16 cellular contexts compared by ENCODE assay signal in the genomic region with DNA sequence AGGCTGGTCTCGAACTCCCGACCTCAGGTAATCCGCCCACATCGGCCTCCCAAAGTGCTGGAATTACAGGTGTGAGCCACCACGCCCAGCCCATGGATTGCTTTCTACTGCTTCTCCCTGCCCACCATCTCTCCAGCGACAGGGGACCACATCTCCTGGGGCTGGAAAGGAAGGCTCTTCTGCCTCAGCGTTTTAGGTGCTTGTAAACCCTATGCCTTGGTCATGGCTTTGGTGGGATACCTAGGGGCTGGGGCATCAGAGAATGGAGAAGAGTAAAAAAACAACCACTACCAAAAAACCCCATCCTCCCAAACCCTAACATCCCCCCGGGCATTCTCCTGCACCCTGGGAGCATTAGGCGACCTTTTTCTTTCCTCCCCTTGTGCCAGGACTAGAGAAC. TPM values are rescaled to one million over a fixed set of nuclear protein-coding genes. Genes with fewer than 3 reads are reported as not detected.
A peak's percentile ranks its signal among the peaks of the same experiment; 100 is the strongest.
DNase-seq lines count a peak whose midpoint lies in the region; ATAC-seq and TF ChIP-seq lines count a peak whose summit lies in the region.
"Had no signal": no experiment of that assay in that cellular context is flagged by ENCODE, and none has a peak within 500 bp of the region (broad histone marks: within the 10 kb centered on the region; RNA-seq: fewer than 3 reads in every experiment).

No MANE protein-coding gene starts in this region.

- H3K4me1 ChIP-seq in BLaER1 (peaks cover 27% of the 10 kb centered on the region), Caco-2 (peaks cover 12% of the 10 kb centered on the region)
- H3K4me1 ChIP-seq in naive thymus-derived CD4-positive, alpha-beta T cell (ENCODE audit: control insufficient read depth in 2 of 2, insufficient read depth in 2 of 2, low read length in 2 of 2) = peaks cover 9 to 14% of the 10 kb centered on the region in 2 donors

- no peaks in the 10 kb centered on the region for H3K9me3 Mint-ChIP-seq in Caco-2 (ENCODE audit: unreplicated experiment)
- H3K9me3 Mint-ChIP-seq in activated T-helper 1 cell treated with anti-CD3 and anti-CD28 coated beads, Interleukin-12 subunit alpha, Interleukin-12 subunit beta, Interleukin-2, Interleukin-4 antibody, amounts not matched to agents 30 ng/mL and 10 ng/mL and 1 ng/mL, durations not matched to agents 14 hours and 24 hours and 36 hours = no peaks in the 10 kb centered on the region
- H3K9me3 Mint-ChIP-seq in naive thymus-derived CD4-positive, alpha-beta T cell = peaks cover 0 to 14% (median 1%) of the 10 kb centered on the region in 11 donors

- CTCF ChIA-PET in Caco-2 (lab: Charles Lee) = interaction anchor here (0.6 kb wide), 1 partner anchor 199 kb away, joined by 3 read pairs; no protein-coding TSS in a partner anchor
- CTCF ChIA-PET in naive thymus-derived CD4-positive, alpha-beta T cell (lab: Charles Lee) = no interaction called here

- H3K9me3 ChIP-seq in BLaER1 (no peaks in the 10 kb centered on the region), Caco-2 (no peaks in the 10 kb centered on the region)
- no peaks in the 10 kb centered on the region for H3K9me3 ChIP-seq in naive thymus-derived CD4-positive, alpha-beta T cell (ENCODE audit: control insufficient read depth in 2 of 3, low read length in 3 of 3)
- H3K9me3 ChIP-seq: sigmoid colon, SK-N-SH, suprapubic skin had no signal

- H4K20me1 ChIP-seq in BLaER1 = no peaks in the 10 kb centered on the region

- H3K4me3 ChIP-seq in BLaER1 (no peak overlapping the region), Caco-2 (ENCODE audit: low read depth, low read length) (no peak overlapping the region)
- no peak overlapping the region for H3K4me3 ChIP-seq in naive thymus-derived CD4-positive, alpha-beta T cell (ENCODE audit: low read length)

- H3K27me3 ChIP-seq in BLaER1 (no peaks in the 10 kb centered on the region), Caco-2 (replicated peaks; ENCODE audit: control insufficient read depth, insufficient read depth, low read length) (no peaks in the 10 kb centered on the region)
- H3K27me3 ChIP-seq in naive thymus-derived CD4-positive, alpha-beta T cell (ENCODE audit: control insufficient read depth in 2 of 2, insufficient read depth in 2 of 2, low read length in 2 of 2) = peaks cover 0 to 4% of the 10 kb centered on the region in 2 donors

- intact Hi-C loops in Caco-2 (cut with micrococcal nuclease; ENCODE audit: unreplicated experiment) = loop anchor here (5.0 kb wide), 1 partner anchor 33 kb away; a partner anchor contains a TSS
- intact Hi-C loops in activated T-helper 1 cell treated with anti-CD3 and anti-CD28 coated beads, Interleukin-12 subunit alpha, Interleukin-12 subunit beta, Interleukin-2, Interleukin-4 antibody, amounts not matched to agents 30 ng/mL and 10 ng/mL and 1 ng/mL, durations not matched to agents 14 hours and 24 hours and 36 hours (cut with micrococcal nuclease) = loop anchor here (10.0 kb wide), 1 partner anchor 321 kb away; no protein-coding TSS in a partner anchor
- intact Hi-C loops in naive thymus-derived CD4-positive, alpha-beta T cell (cut with micrococcal nuclease) = loop anchor here (5.0 kb wide), 2 partner anchors 223 to 433 kb away; a partner anchor contains a TSS

- peak overlapping the region; percentile 57 for H3K4me3 Mint-ChIP-seq in Caco-2 (ENCODE audit: unreplicated experiment)
- H3K4me3 Mint-ChIP-seq in activated T-helper 1 cell treated with anti-CD3 and anti-CD28 coated beads, Interleukin-12 subunit alpha, Interleukin-12 subunit beta, Interleukin-2, Interleukin-4 antibody, amounts not matched to agents 30 ng/mL and 10 ng/mL and 1 ng/mL, durations not matched to agents 14 hours and 24 hours and 36 hours = peak overlapping the region; percentile 70
- H3K4me3 Mint-ChIP-seq in naive thymus-derived CD4-positive, alpha-beta T cell = peak overlapping the region in 9 of 10 donors; percentile 50 to 79 (median 66)

- no peak for TF ChIP-seq CTCF in Caco-2 (IDR thresholded peaks at IDR 0.05; ENCODE audit: insufficient read depth in 1 of 2, low read depth in 1 of 2, low read length in 1 of 2, severe bottlenecking in 1 of 2, unreplicated experiment in 1 of 2)

- no peak overlapping the region for H3K27ac ChIP-seq in BLaER1
- H3K27ac ChIP-seq in naive thymus-derived CD4-positive, alpha-beta T cell (ENCODE audit: low read depth, low read length) = no peak overlapping the region
- H3K27ac ChIP-seq: suprapubic skin, WERI-Rb-1 had no signal

- no peak for DNase-seq in Caco-2
- no peak for DNase-seq in activated T-helper 1 cell treated with anti-CD3 and anti-CD28 coated beads, Interleukin-12 subunit alpha, Interleukin-12 subunit beta, Interleukin-2, Interleukin-4 antibody, amounts not matched to agents 30 ng/mL and 10 ng/mL and 1 ng/mL, durations not matched to agents 14 hours and 24 hours and 36 hours (ENCODE audit: low spot score)
- no peak for DNase-seq in naive thymus-derived CD4-positive, alpha-beta T cell
- no peak for DNase-seq in HUDEP-2 (lab: John Stamatoyannopoulos, UW; ENCODE audit: unreplicated experiment in 76 of 76)
- no peak for DNase-seq in OCI-M2 (lab: John Stamatoyannopoulos, UW; ENCODE audit: unreplicated experiment)
- DNase-seq in dedifferentiated amniotic fluid mesenchymal stem cell (ENCODE audit: extremely low spot score) = no peak
- DNase-seq: NCI-H1930; NCI-H510A treated with DMSO at 0.1 percent for 48 hours; sigmoid colon; SK-N-SH; stimulated activated CD4-positive, alpha-beta T cell treated with anti-CD3 and anti-CD28 coated beads, Interleukin-2, amount 100 ng/mL, for 24 hours; WERI-Rb-1 had no signal

- POLR2A ChIA-PET in Caco-2 (lab: Charles Lee) = no interaction called here
- POLR2A ChIA-PET in naive thymus-derived CD4-positive, alpha-beta T cell (lab: Charles Lee) = no interaction called here

- H3K27ac Mint-ChIP-seq in Caco-2 (ENCODE audit: unreplicated experiment) = no peak overlapping the region
- no peak overlapping the region for H3K27ac Mint-ChIP-seq in activated T-helper 1 cell treated with anti-CD3 and anti-CD28 coated beads, Interleukin-12 subunit alpha, Interleukin-12 subunit beta, Interleukin-2, Interleukin-4 antibody, amounts not matched to agents 30 ng/mL and 10 ng/mL and 1 ng/mL, durations not matched to agents 14 hours and 24 hours and 36 hours
- peak overlapping the region in 1 of 9 donors; percentile 69 for H3K27ac Mint-ChIP-seq in naive thymus-derived CD4-positive, alpha-beta T cell

- peak overlapping the region; percentile 100; the same call in 1 of the 2 replicates for H3K4me2 ChIP-seq in BLaER1

- no peak for ATAC-seq in naive thymus-derived CD4-positive, alpha-beta T cell

- no peaks in the 10 kb centered on the region for H3K4me1 Mint-ChIP-seq in Caco-2 (ENCODE audit: low read depth, unreplicated experiment)
- no peaks in the 10 kb centered on the region for H3K4me1 Mint-ChIP-seq in activated T-helper 1 cell treated with anti-CD3 and anti-CD28 coated beads, Interleukin-12 subunit alpha, Interleukin-12 subunit beta, Interleukin-2, Interleukin-4 antibody, amounts not matched to agents 30 ng/mL and 10 ng/mL and 1 ng/mL, durations not matched to agents 14 hours and 24 hours and 36 hours (ENCODE audit: low read depth)
- peaks cover 0 to 18% (median 11%) of the 10 kb centered on the region in 7 donors for H3K4me1 Mint-ChIP-seq in naive thymus-derived CD4-positive, alpha-beta T cell

- H3K36me3 Mint-ChIP-seq in Caco-2 (ENCODE audit: insufficient read depth, unreplicated experiment) = peaks cover 5% of the 10 kb centered on the region
- no peaks in the 10 kb centered on the region for H3K36me3 Mint-ChIP-seq in activated T-helper 1 cell treated with anti-CD3 and anti-CD28 coated beads, Interleukin-12 subunit alpha, Interleukin-12 subunit beta, Interleukin-2, Interleukin-4 antibody, amounts not matched to agents 30 ng/mL and 10 ng/mL and 1 ng/mL, durations not matched to agents 14 hours and 24 hours and 36 hours (ENCODE audit: low read depth)
- no peaks in the 10 kb centered on the region for H3K36me3 Mint-ChIP-seq in naive thymus-derived CD4-positive, alpha-beta T cell

- no TSS peak for BruUV-seq in Caco-2 (replicated peaks; lab: Mats Ljungman, UMichigan)

- H3K9ac ChIP-seq in BLaER1 = no peak overlapping the region
- H3K9ac ChIP-seq: SK-N-SH had no signal

- H3K36me3 ChIP-seq in BLaER1 (no peaks in the 10 kb centered on the region), Caco-2 (ENCODE audit: control insufficient read depth, insufficient read depth, low read length) (no peaks in the 10 kb centered on the region)
- H3K36me3 ChIP-seq in naive thymus-derived CD4-positive, alpha-beta T cell (ENCODE audit: control insufficient read depth in 2 of 3, insufficient read depth in 3 of 3, low read length in 3 of 3) = no peaks in the 10 kb centered on the region
- H3K36me3 ChIP-seq: sigmoid colon, suprapubic skin had no signal

- H3K27me3 Mint-ChIP-seq in Caco-2 (ENCODE audit: insufficient read depth, unreplicated experiment) = peaks cover 11% of the 10 kb centered on the region
- H3K27me3 Mint-ChIP-seq in activated T-helper 1 cell treated with anti-CD3 and anti-CD28 coated beads, Interleukin-12 subunit alpha, Interleukin-12 subunit beta, Interleukin-2, Interleukin-4 antibody, amounts not matched to agents 30 ng/mL and 10 ng/mL and 1 ng/mL, durations not matched to agents 14 hours and 24 hours and 36 hours (ENCODE audit: insufficient read depth) = peaks cover 30% of the 10 kb centered on the region
- peaks cover 0 to 44% (median 2%) of the 10 kb centered on the region in 5 donors for H3K27me3 Mint-ChIP-seq in naive thymus-derived CD4-positive, alpha-beta T cell

RNA-seq across cellular contexts. Expression of a gene that starts 1.1 kb away (rescaled TPM):
- 0.28 TPM in 1 of 2 replicates, not detected in the other for total RNA-seq in Caco-2 (2022)
- 9.9 and 11.7 TPM in 2 replicates for total RNA-seq in activated T-helper 1 cell treated with anti-CD3 and anti-CD28 coated beads, Interleukin-12 subunit alpha, Interleukin-12 subunit beta, Interleukin-2, Interleukin-4 antibody, amounts not matched to agents 30 ng/mL and 10 ng/mL and 1 ng/mL, durations not matched to agents 14 hours and 24 hours and 36 hours
- 1 to 10 TPM in 4 of 5 experiments, under 1 TPM in 1; 0.83 to 5.7 (median 3.7) TPM for total RNA-seq in naive thymus-derived CD4-positive, alpha-beta T cell
- polyA plus RNA-seq in naive thymus-derived CD4-positive, alpha-beta T cell = 1 to 10 TPM; 2.5 to 4.0 TPM

RNA-seq across cellular contexts. Expression of a gene that starts 34.3 kb away (rescaled TPM):
- 30.3 and 30.8 TPM in 2 replicates for total RNA-seq in Caco-2 (2022)
- 44.5 and 46.1 TPM in 2 replicates for total RNA-seq in activated T-helper 1 cell treated with anti-CD3 and anti-CD28 coated beads, Interleukin-12 subunit alpha, Interleukin-12 subunit beta, Interleukin-2, Interleukin-4 antibody, amounts not matched to agents 30 ng/mL and 10 ng/mL and 1 ng/mL, durations not matched to agents 14 hours and 24 hours and 36 hours
- total RNA-seq in naive thymus-derived CD4-positive, alpha-beta T cell = 100 to 1,000 TPM in 1 of 5 experiments, 10 to 100 TPM in 4; 19.7 to 294 (median 31.3) TPM
- polyA plus RNA-seq in naive thymus-derived CD4-positive, alpha-beta T cell = 10 to 100 TPM; 10.4 to 14.9 TPM

RNA-seq across cellular contexts. Expression of a gene that starts 38.6 kb away (rescaled TPM):
- 46.0 and 75.1 TPM in 2 replicates for total RNA-seq in Caco-2 (2022)
- 97.1 and 103 TPM in 2 replicates for total RNA-seq in activated T-helper 1 cell treated with anti-CD3 and anti-CD28 coated beads, Interleukin-12 subunit alpha, Interleukin-12 subunit beta, Interleukin-2, Interleukin-4 antibody, amounts not matched to agents 30 ng/mL and 10 ng/mL and 1 ng/mL, durations not matched to agents 14 hours and 24 hours and 36 hours
- total RNA-seq in naive thymus-derived CD4-positive, alpha-beta T cell = 100 to 1,000 TPM in 4 of 5 experiments, 10 to 100 TPM in 1; 94.4 to 517 (median 192) TPM
- 100 to 1,000 TPM; 463 to 787 TPM for polyA plus RNA-seq in naive thymus-derived CD4-positive, alpha-beta T cell
- total RNA-seq: lung microvascular endothelial cell had no signal

RNA-seq across cellular contexts. Expression of a gene that starts 50.7 kb away (rescaled TPM):
- total RNA-seq in Caco-2 (2022) = 0.88 and 1.5 TPM in 2 replicates
- total RNA-seq in activated T-helper 1 cell treated with anti-CD3 and anti-CD28 coated beads, Interleukin-12 subunit alpha, Interleukin-12 subunit beta, Interleukin-2, Interleukin-4 antibody, amounts not matched to agents 30 ng/mL and 10 ng/mL and 1 ng/mL, durations not matched to agents 14 hours and 24 hours and 36 hours = not detected in 2 replicates
- 10 to 100 TPM in 2 of 5 experiments, 1 to 10 TPM in 2, under 1 TPM in 1; 0.65 to 55.4 (median 6.6) TPM for total RNA-seq in naive thymus-derived CD4-positive, alpha-beta T cell
- polyA plus RNA-seq in naive thymus-derived CD4-positive, alpha-beta T cell = 100 to 1,000 TPM in 1 of 2 donors, 10 to 100 TPM in 1; 69.1 to 180 TPM
- total RNA-seq: OCI-LY7 had no signal
